ENCODE assay signal across 17 cellular contexts in the genomic region with DNA sequence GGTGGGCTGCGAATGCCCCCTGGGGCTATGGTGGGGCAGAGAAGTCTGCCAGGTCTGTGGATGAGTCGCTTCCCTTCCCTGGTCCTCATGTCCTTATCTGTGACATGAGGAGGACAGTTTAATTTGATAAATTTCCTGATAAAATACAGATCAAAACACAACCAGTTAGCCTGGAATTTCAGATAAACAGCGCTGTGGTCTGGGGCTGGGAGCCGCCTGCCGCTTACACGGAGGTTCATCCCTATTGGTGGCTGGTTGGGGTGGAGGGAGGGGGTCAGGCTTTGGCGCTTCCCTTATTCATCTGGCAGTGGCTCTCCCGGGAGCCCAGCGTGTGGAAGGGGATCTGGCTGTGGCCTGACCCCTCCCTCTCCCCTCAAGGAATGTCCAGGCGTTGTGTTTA. TPM values are rescaled to one million over a fixed set of nuclear protein-coding genes. Genes with fewer than 3 reads are reported as not detected.
DNase-seq lines count a peak whose midpoint lies in the region; ATAC-seq, FAIRE-seq and TF ChIP-seq lines count a peak whose summit lies in the region.
"Had no signal": no experiment of that assay in that cellular context is flagged by ENCODE, and none has a peak within 500 bp of the region (broad histone marks: within the 10 kb centered on the region; RNA-seq: fewer than 3 reads in every experiment).

No MANE protein-coding gene starts in this region.

- intact Hi-C loops in uterus (cut with DNase I; ENCODE audit: low total_unique reads) = no loop called here

- TF ChIP-seq POLR2A in uterus (IDR thresholded peaks at IDR 0.05) = no peak

- peak overlapping the region; percentile 16 for H3K4me3 Mint-ChIP-seq in activated T-cell treated with anti-CD3 and anti-CD28 coated beads, Interleukin-2, amount 50 U/mL, for 4 hours
- H3K4me3 Mint-ChIP-seq: activated T-helper 1 cell treated with anti-CD3 and anti-CD28 coated beads, Interleukin-12 subunit alpha, Interleukin-12 subunit beta, Interleukin-2, Interleukin-4 antibody, amounts not matched to agents 30 ng/mL and 10 ng/mL and 1 ng/mL, durations not matched to agents 14 hours and 24 hours and 36 hours had no signal

- H3K27ac ChIP-seq in layer of hippocampus (ENCODE audit: low read depth, low read length) (peak overlapping the region; percentile 89), uterus (peak overlapping the region; percentile 18 to 86), small intestine (ENCODE audit: low read depth in 1 of 2, low read length in 1 of 2) (no peak overlapping the region)
- H3K27ac ChIP-seq: lower lobe of right lung, ovary had no signal

- peaks cover 12% of the 10 kb centered on the region for H3K27me3 ChIP-seq in layer of hippocampus (ENCODE audit: control insufficient read depth, insufficient read depth, low read length)
- no peaks in the 10 kb centered on the region for H3K27me3 ChIP-seq in uterus
- peaks cover 14 to 22% of the 10 kb centered on the region in 2 donors for H3K27me3 ChIP-seq in small intestine (ENCODE audit: control insufficient read depth in 2 of 2, insufficient read depth in 2 of 2, low read length in 2 of 2)
- H3K27me3 ChIP-seq: ovary had no signal

- peaks cover 44% of the 10 kb centered on the region for H3K27me3 Mint-ChIP-seq in activated T-cell treated with anti-CD3 and anti-CD28 coated beads, Interleukin-2, amount 50 U/mL, for 4 hours (ENCODE audit: low read depth)

- H3K9me3 Mint-ChIP-seq in activated T-cell treated with anti-CD3 and anti-CD28 coated beads, Interleukin-2, amount 50 U/mL, for 4 hours = no peaks in the 10 kb centered on the region
- H3K9me3 Mint-ChIP-seq: activated T-helper 1 cell treated with anti-CD3 and anti-CD28 coated beads, Interleukin-12 subunit alpha, Interleukin-12 subunit beta, Interleukin-2, Interleukin-4 antibody, amounts not matched to agents 30 ng/mL and 10 ng/mL and 1 ng/mL, durations not matched to agents 14 hours and 24 hours and 36 hours had no signal

- in situ Hi-C loops in GM13977 (cut with MboI; ENCODE audit: low pct_unique_long_range_greater_than_20kb, low sequenced_read_pairs, unreplicated experiment) = loop anchor here (25.0 kb wide), 1 partner anchor 912 kb away; no protein-coding TSS in a partner anchor

- TF ChIP-seq CTCF in uterus (IDR thresholded peaks at IDR 0.05) (no peak), GM13977 (IDR thresholded peaks at IDR 0.05; ENCODE audit: extremely low read depth, insufficient read depth, missing control alignments) (no peak)

- no peak for ATAC-seq in activated T-cell treated with anti-CD3 and anti-CD28 coated beads, Interleukin-2, amount 50 U/mL, for 4 hours
- no peak for ATAC-seq in GM19328 (IDR thresholded peaks at IDR 0.05; ENCODE audit: unreplicated experiment)
- ATAC-seq: lower lobe of right lung had no signal

- peaks cover 13% of the 10 kb centered on the region for H3K4me1 Mint-ChIP-seq in activated T-cell treated with anti-CD3 and anti-CD28 coated beads, Interleukin-2, amount 50 U/mL, for 4 hours (ENCODE audit: low read depth)

- no peaks in the 10 kb centered on the region for H3K36me3 Mint-ChIP-seq in activated T-cell treated with anti-CD3 and anti-CD28 coated beads, Interleukin-2, amount 50 U/mL, for 4 hours (ENCODE audit: insufficient read depth)

- H3K36me3 ChIP-seq in uterus (no peaks in the 10 kb centered on the region), small intestine (ENCODE audit: control insufficient read depth in 2 of 2, insufficient read depth in 2 of 2, low read length in 2 of 2) (no peaks in the 10 kb centered on the region)
- H3K36me3 ChIP-seq: lower lobe of right lung, ovary, transverse colon had no signal

- H3K4me3 ChIP-seq in uterus (no peak overlapping the region), small intestine (ENCODE audit: low read depth in 1 of 2, low read length in 2 of 2) (no peak overlapping the region)
- H3K4me3 ChIP-seq: lower lobe of right lung, ovary, transverse colon had no signal

- H3K4me1 ChIP-seq in uterus = peaks cover 0 to 10% of the 10 kb centered on the region in 2 donors
- no peaks in the 10 kb centered on the region for H3K4me1 ChIP-seq in small intestine (ENCODE audit: control insufficient read depth in 2 of 2, insufficient read depth in 1 of 2, low read depth in 1 of 2, low read length in 1 of 2)

- FAIRE-seq in small intestine (lab: Jason Lieb, UNC) = no peak
- FAIRE-seq: endometrium had no signal

- H3K9me3 ChIP-seq in uterus = no peaks in the 10 kb centered on the region
- H3K9me3 ChIP-seq in small intestine (ENCODE audit: control insufficient read depth, low read depth) = no peaks in the 10 kb centered on the region
- H3K9me3 ChIP-seq: lower lobe of right lung, ovary, transverse colon had no signal

- DNase-seq in activated T-cell treated with anti-CD3 and anti-CD28 coated beads, Interleukin-2, amount 50 U/mL, for 4 hours = no peak
- DNase-seq in activated T-cell treated with anti-CD3 and anti-CD28 coated beads, Interleukin-2, amount 50 U/mL, for 48 hours = no peak
- DNase-seq in astrocyte of the hippocampus (ENCODE audit: low read depth, low spot score) (peak; percentile 82), uterus (peak in 1 of 2 donors; percentile 62), GM13977 (ENCODE audit: low spot score) (no peak), small intestine (no peak)
- DNase-seq: activated CD4-positive, alpha-beta T cell treated with anti-CD3 and anti-CD28 coated beads for 4 hours; KG1; lower lobe of right lung; NCI-H1436 treated with DMSO at 0.1 percent for 48 hours; transverse colon had no signal

- 19 to 24% (median 22%) methylated on average over 10 of the region's 10 CpGs for WGBS in small intestine, 3 donors

RNA-seq across cellular contexts. Expression of gene CRB2, which starts 17.9 kb away (rescaled TPM):
- total RNA-seq in activated T-cell treated with anti-CD3 and anti-CD28 coated beads, Interleukin-2, amount 50 U/mL, for 4 hours = under 1 TPM in 1 of 3 donors, not detected in 2; 0.03 TPM
- 10 to 100 TPM in 1 of 4 donors, 1 to 10 TPM in 3; 2.2 to 19.4 (median 3.1) TPM for total RNA-seq in uterus
- polyA plus RNA-seq in small intestine = under 1 TPM in 1 of 3 donors, not detected in 2; 0.06 TPM
- total RNA-seq: activated T-helper 1 cell treated with anti-CD3 and anti-CD28 coated beads, Interleukin-12 subunit alpha, Interleukin-12 subunit beta, Interleukin-2, Interleukin-4 antibody, amounts not matched to agents 30 ng/mL and 10 ng/mL and 1 ng/mL, durations not matched to agents 14 hours and 24 hours and 36 hours; lower lobe of right lung; SK-MEL-5 had no signal

Comparison
In these comparisons a context has a peak if more than half of its experiments do, and no peak if none do; other contexts are left out.
1. H3K27ac ChIP-seq: peak in layer of hippocampus (single experiment) and uterus (2 of 2); none in small intestine (0 of 2).